In the genomic region with DNA sequence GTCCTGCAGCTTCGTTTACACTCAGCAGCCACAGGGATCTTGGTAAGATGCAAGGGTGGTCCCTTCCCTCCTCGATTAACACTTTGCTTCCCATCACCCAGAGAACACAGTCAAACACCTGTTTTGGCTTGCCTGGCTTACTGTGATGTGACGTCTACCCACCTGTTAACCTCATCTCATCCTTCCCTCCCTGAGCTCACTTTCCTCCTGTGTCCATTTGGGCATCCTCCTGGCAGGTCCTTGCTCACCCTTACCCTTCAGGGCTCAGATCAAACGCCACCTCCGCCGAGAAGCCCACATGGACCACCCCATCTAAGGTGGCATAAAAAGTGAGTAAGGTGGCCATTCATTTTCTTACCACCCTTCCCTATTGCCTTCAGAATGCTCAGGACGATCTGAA, we compare ENCODE assay signal across 22 cellular contexts.
"Had no signal": no experiment of that assay in that cellular context is flagged by ENCODE, and none has a peak within 500 bp of the region (broad histone marks: within the 10 kb centered on the region; RNA-seq: fewer than 3 reads in every experiment).

No MANE protein-coding gene starts in this region.

- FAIRE-seq: kidney had no signal

- H3K4me2 ChIP-seq: hepatocyte had no signal

- H3K27me3 Mint-ChIP-seq: naive B cell had no signal

- H3K4me3 Mint-ChIP-seq: endodermal cell; stimulated activated effector memory CD8-positive, alpha-beta T cell treated with anti-CD3 and anti-CD28 coated beads, Interleukin-12 subunit alpha, Interleukin-12 subunit beta, amount 100 ng/mL, for 72 hours had no signal

- ATAC-seq: left cardiac atrium; psoas muscle; right lobe of liver; stimulated activated effector memory CD8-positive, alpha-beta T cell treated with anti-CD3 and anti-CD28 coated beads, Interleukin-12 subunit alpha, Interleukin-12 subunit beta, amount 100 ng/mL, for 72 hours; stimulated activated naive CD8-positive, alpha-beta T cell treated with anti-CD3 and anti-CD28 coated beads, Interleukin-15, Interleukin-2, amounts not matched to agents 100 U/mL and 50 U/mL, for 24 hours; upper lobe of right lung had no signal

- H3K27me3 ChIP-seq: colonic mucosa, hepatocyte, right lobe of liver, upper lobe of right lung, vagina had no signal

- H3K27ac Mint-ChIP-seq: endodermal cell; naive B cell; stimulated activated effector memory CD8-positive, alpha-beta T cell treated with anti-CD3 and anti-CD28 coated beads, Interleukin-12 subunit alpha, Interleukin-12 subunit beta, amount 100 ng/mL, for 72 hours had no signal

- H3K27ac ChIP-seq: colonic mucosa, hepatocyte, left ventricle myocardium inferior, psoas muscle, right lobe of liver, tibial artery, upper lobe of right lung, vagina had no signal

- H3K4me3 ChIP-seq: colonic mucosa, hepatocyte, left ventricle myocardium inferior, lung, psoas muscle, right lobe of liver, tibial artery, upper lobe of right lung, vagina had no signal

- H3K36me3 ChIP-seq: colonic mucosa, right lobe of liver had no signal

- H3K9me3 Mint-ChIP-seq: endodermal cell; stimulated activated effector memory CD8-positive, alpha-beta T cell treated with anti-CD3 and anti-CD28 coated beads, Interleukin-12 subunit alpha, Interleukin-12 subunit beta, amount 100 ng/mL, for 72 hours had no signal

- H2AFZ ChIP-seq: hepatocyte had no signal

- H3K79me2 ChIP-seq: hepatocyte had no signal

- H3K9me3 ChIP-seq: colonic mucosa, left ventricle myocardium inferior, psoas muscle, right lobe of liver, tibial artery, upper lobe of right lung, vagina had no signal

- DNase-seq: effector CD4-positive, alpha-beta T cell; foreskin melanocyte; head of caudate nucleus; kidney; left cardiac atrium; left ventricle myocardium inferior; naive B cell; occipital lobe; retina; right lobe of liver; stimulated activated CD4-positive, alpha-beta T cell treated with anti-CD3 and anti-CD28 coated beads, Interleukin-4, amount 100 ng/mL, for 1 hour; stimulated activated CD8-positive, alpha-beta memory T cell treated with anti-CD3 and anti-CD28 coated beads, Interleukin-4, amount 100 ng/mL, for 48 hours; stimulated activated naive CD8-positive, alpha-beta T cell treated with anti-CD3 and anti-CD28 coated beads, Interleukin-15, Interleukin-2, amounts not matched to agents 100 U/mL and 50 U/mL, for 24 hours; tibial artery; upper lobe of right lung had no signal
